8 cellular contexts compared by ENCODE assay signal in genomic region chr14:101960225-101960624, GRCh38. TPM values are rescaled to one million over a fixed set of nuclear protein-coding genes. Genes with fewer than 3 reads are reported as not detected.
DNase-seq lines count a peak whose midpoint lies in the region; ATAC-seq, FAIRE-seq and TF ChIP-seq lines count a peak whose summit lies in the region.

No MANE protein-coding gene starts in this region.

- H3K4me1 ChIP-seq in gastrocnemius medialis = peaks cover 8 to 10% of the 10 kb centered on the region in 2 donors

- no peak for TF ChIP-seq CTCF in gastrocnemius medialis (IDR thresholded peaks at IDR 0.05 in 4 of 5, conservative IDR thresholded peaks at IDR 0.05 in 1 of 5)

- no peaks in the 10 kb centered on the region for H3K9me3 ChIP-seq in gastrocnemius medialis

- no peak overlapping the region for H3K27ac Mint-ChIP-seq in activated naive CD4-positive, alpha-beta T cell treated with anti-CD3 and anti-CD28 coated beads for 36 hours

- no peaks in the 10 kb centered on the region for H3K36me3 ChIP-seq in gastrocnemius medialis

- no peak for TF ChIP-seq POLR2A in gastrocnemius medialis (IDR thresholded peaks at IDR 0.05)

- no peaks in the 10 kb centered on the region for H3K27me3 Mint-ChIP-seq in activated naive CD4-positive, alpha-beta T cell treated with anti-CD3 and anti-CD28 coated beads for 36 hours (ENCODE audit: low read depth)

- H3K4me1 Mint-ChIP-seq in activated naive CD4-positive, alpha-beta T cell treated with anti-CD3 and anti-CD28 coated beads for 36 hours (ENCODE audit: low read depth) = peaks cover 14% of the 10 kb centered on the region

- CTCF ChIA-PET in activated naive CD4-positive, alpha-beta T cell treated with anti-CD3 and anti-CD28 coated beads for 36 hours (lab: Charles Lee) = interaction anchor here (0.6 to 2.8 kb wide), 6 partner anchors 11 to 254 kb away, joined by 3 to 7 read pairs (median 4); no protein-coding TSS in a partner anchor

- no peak overlapping the region for H3K4me3 Mint-ChIP-seq in activated naive CD4-positive, alpha-beta T cell treated with anti-CD3 and anti-CD28 coated beads for 36 hours

- no peak overlapping the region for H3K4me3 ChIP-seq in gastrocnemius medialis

- FAIRE-seq in GM19239 (lab: Jason Lieb, UNC) = no peak

- DNase-seq in ELF-1 (ENCODE audit: low read depth, low spot score) (peak; percentile 75), LHCN-M2 (ENCODE audit: low read depth) (peak; percentile 37), myocyte (ENCODE audit: low read depth) (peak; percentile 36), GM19239 (ENCODE audit: insufficient read length, low spot score) (no peak), NCI-H2196 (lab: John Stamatoyannopoulos, UW; ENCODE audit: unreplicated experiment) (no peak), gastrocnemius medialis (no peak)
- peak; percentile 47 for DNase-seq in activated naive CD4-positive, alpha-beta T cell treated with anti-CD3 and anti-CD28 coated beads for 36 hours

- H3K9me3 Mint-ChIP-seq in activated naive CD4-positive, alpha-beta T cell treated with anti-CD3 and anti-CD28 coated beads for 36 hours = no peaks in the 10 kb centered on the region

- ATAC-seq in esophagus mucosa (no peak), gastrocnemius medialis (no peak)

- H3K36me3 Mint-ChIP-seq in activated naive CD4-positive, alpha-beta T cell treated with anti-CD3 and anti-CD28 coated beads for 36 hours (ENCODE audit: low read depth) = no peaks in the 10 kb centered on the region

- intact Hi-C loops in activated naive CD4-positive, alpha-beta T cell treated with anti-CD3 and anti-CD28 coated beads for 36 hours (cut with micrococcal nuclease) = loop anchor here (2.0 to 10.0 kb wide), 5 partner anchors 198 to 635 kb away; partner anchors contain the start of genes PPP2R5C and RCOR1
- intact Hi-C loops in gastrocnemius medialis (cut with DNase I; ENCODE audit: low total_unique reads) = loop anchor here (1.0 to 10.0 kb wide), 6 partner anchors 32 to 555 kb away; partner anchors contain the start of genes PPP2R5C and ZNF839

- no peaks in the 10 kb centered on the region for H3K27me3 ChIP-seq in gastrocnemius medialis

- no peak overlapping the region for H3K27ac ChIP-seq in gastrocnemius medialis

- in situ Hi-C loops in gastrocnemius medialis (cut with MboI; ENCODE audit: low sequenced_read_pairs in 4 of 4) = loop anchor here in 3 of 4 donors (5.0 to 25.0 kb wide), 4 partner anchors 135 to 355 kb away; partner anchors contain the start of genes ZNF839 (in 2 of the 3) and PPP2R5C (in 1 of the 3)

RNA-seq across cellular contexts. Expression of gene DYNC1H1, which starts 4.1 kb away (rescaled TPM):
- total RNA-seq in LHCN-M2 (2014; rRNA removed) (386 and 453 TPM in 2 replicates), myocyte (521 and 604 TPM in 2 replicates), esophagus mucosa (250 TPM), gastrocnemius medialis (100 to 1,000 TPM; 486 to 737 (median 718) TPM)
- polyA plus RNA-seq in LHCN-M2 (2012) = 397 TPM
- total RNA-seq in activated naive CD4-positive, alpha-beta T cell treated with anti-CD3 and anti-CD28 coated beads for 36 hours = 100 to 1,000 TPM; 207 to 208 TPM
- polyA plus RNA-seq in myocyte (2012) = 481 TPM

Comparison
In these comparisons a context has a peak if more than half of its experiments do, and no peak if none do; other contexts are left out.
1. DNase-seq: peak in ELF-1 (single experiment), LHCN-M2 (single experiment), activated naive CD4-positive, alpha-beta T cell treated with anti-CD3 and anti-CD28 coated beads for 36 hours (single experiment) and myocyte (single experiment); none in GM19239 (single experiment), NCI-H2196 (single experiment) and gastrocnemius medialis (0 of 2).